Comparison of ENCODE assay signal across 1 cellular context in the genomic region with DNA sequence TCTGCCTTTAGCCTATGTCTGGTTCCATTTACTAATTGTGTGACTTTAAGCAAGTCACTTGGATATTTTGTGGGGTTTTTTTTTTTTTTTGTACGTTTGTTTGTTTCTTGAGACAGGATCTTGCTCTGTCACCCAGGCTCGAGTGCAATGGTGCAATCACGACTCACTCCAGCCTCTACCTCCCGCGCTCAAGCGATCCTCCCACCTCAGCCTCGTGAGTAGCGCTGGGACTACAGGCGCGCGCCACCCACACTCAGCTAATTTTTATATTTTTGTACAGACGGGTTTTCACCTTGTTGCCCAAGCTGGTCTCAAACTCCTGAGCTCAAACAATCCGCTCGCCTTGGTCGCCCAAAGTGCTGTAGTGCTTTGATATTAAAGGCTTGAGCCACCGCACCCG.
A peak's percentile ranks its signal among the peaks of the same experiment; 100 is the strongest.
TF ChIP-seq lines count a peak whose summit lies in the region.

No MANE protein-coding gene starts in this region.

TF ChIP-seq in IMR-90, 13 proteins besides CTCF, POLR2A, EP300 and RAD21:
- TF ChIP-seq RFX5 (IDR thresholded peaks at IDR 0.05; ENCODE audit: low read depth, low read length) (no peak), CEBPB (IDR thresholded peaks at IDR 0.05; ENCODE audit: low read depth, low read length) (peak; percentile 16; the same call in 1 of the 2 replicates)
